In genomic region chr9:97991818-97992217, GRCh38 we compare ENCODE assay signal across 19 cellular contexts. TPM values are rescaled to one million over a fixed set of nuclear protein-coding genes. Genes with fewer than 3 reads are reported as not detected.
DNase-seq lines count a peak whose midpoint lies in the region; ATAC-seq and TF ChIP-seq lines count a peak whose summit lies in the region.
"Had no signal": no experiment of that assay in that cellular context is flagged by ENCODE, and none has a peak within 500 bp of the region (broad histone marks: within the 10 kb centered on the region; RNA-seq: fewer than 3 reads in every experiment).

No MANE protein-coding gene starts in this region.

- H3K79me2 ChIP-seq in DOHH2 (ENCODE audit: control insufficient read depth, low read length), result peaks cover 100% of the 10 kb centered on the region

- H3K4me1 Mint-ChIP-seq in activated CD8-positive, alpha-beta T cell treated with anti-CD3 and anti-CD28 coated beads for 36 hours (ENCODE audit: low read depth), result peaks cover 83% of the 10 kb centered on the region
- H3K4me1 Mint-ChIP-seq in naive thymus-derived CD8-positive, alpha-beta T cell, result peaks cover 39 to 84% (median 82%) of the 10 kb centered on the region in 4 donors

- no peak for DNase-seq in activated CD8-positive, alpha-beta T cell treated with anti-CD3 and anti-CD28 coated beads for 36 hours
- no peak for DNase-seq in naive thymus-derived CD8-positive, alpha-beta T cell
- DNase-seq: DMS79 treated with DMSO at 0.1 percent for 48 hours, foreskin fibroblast, MM.1S, NCI-H2029, NCI-H524, OCI-M1, substantia nigra had no signal

- CTCF ChIA-PET in activated CD8-positive, alpha-beta T cell treated with anti-CD3 and anti-CD28 coated beads for 36 hours (lab: Charles Lee), result interaction anchor here (0.9 to 2.8 kb wide), 5 partner anchors 13 to 68 kb away, joined by 3 to 11 read pairs (median 5); no protein-coding TSS in a partner anchor

- H3K9me3 ChIP-seq in DOHH2 (ENCODE audit: control insufficient read depth, insufficient read depth, low read length), result no peaks in the 10 kb centered on the region

- H3K4me2 ChIP-seq in DOHH2 (ENCODE audit: low read length), result peak overlapping the region; percentile 62

- POLR2A ChIA-PET in activated CD8-positive, alpha-beta T cell treated with anti-CD3 and anti-CD28 coated beads for 36 hours (lab: Charles Lee), result interaction anchor here (0.6 to 17.6 kb wide), 4 partner anchors 7 to 810 kb away, joined by 3 to 201 read pairs (median 40); partner anchors contain the start of genes ANP32B and NANS
- POLR2A ChIA-PET in naive thymus-derived CD8-positive, alpha-beta T cell (lab: Charles Lee), result interaction anchor here (0.8 to 2.2 kb wide), 3 partner anchors 8 to 11 kb away, joined by 3 to 15 read pairs (median 6); partner anchors contain the start of gene ANP32B

- no peaks in the 10 kb centered on the region for H3K9me2 ChIP-seq in DOHH2 (replicated peaks; ENCODE audit: control insufficient read depth, low read length)

- H3K27ac ChIP-seq in C4-2B (peak overlapping the region; percentile 21; the same call in 1 of the 2 replicates), DOHH2 (ENCODE audit: low read depth, low read length) (peak overlapping the region; percentile 44)

- peaks cover 74% of the 10 kb centered on the region for H4K20me1 ChIP-seq in DOHH2 (ENCODE audit: control insufficient read depth, insufficient read depth, low read depth, low read length)

- peaks cover 73% of the 10 kb centered on the region for H3K4me1 ChIP-seq in DOHH2 (ENCODE audit: control insufficient read depth, low read length)

- peaks cover 70% of the 10 kb centered on the region for H3K36me3 Mint-ChIP-seq in activated CD8-positive, alpha-beta T cell treated with anti-CD3 and anti-CD28 coated beads for 36 hours (ENCODE audit: low read depth)
- peaks cover 0 to 26% (median 4%) of the 10 kb centered on the region in 3 donors for H3K36me3 Mint-ChIP-seq in naive thymus-derived CD8-positive, alpha-beta T cell

- no peaks in the 10 kb centered on the region for H3K27me3 Mint-ChIP-seq in activated CD8-positive, alpha-beta T cell treated with anti-CD3 and anti-CD28 coated beads for 36 hours
- H3K27me3 Mint-ChIP-seq in naive thymus-derived CD8-positive, alpha-beta T cell, result no peaks in the 10 kb centered on the region

- peaks cover 91% of the 10 kb centered on the region for H3K36me3 ChIP-seq in DOHH2 (ENCODE audit: control insufficient read depth, low read length)

- peaks cover 33% of the 10 kb centered on the region for H3F3A ChIP-seq in DOHH2 (ENCODE audit: control insufficient read depth, insufficient read depth)

- intact Hi-C loops in activated CD8-positive, alpha-beta T cell treated with anti-CD3 and anti-CD28 coated beads for 36 hours (cut with micrococcal nuclease), result no loop called here

- no peaks in the 10 kb centered on the region for H3K27me3 ChIP-seq in DOHH2 (ENCODE audit: control insufficient read depth, low read length)

- ATAC-seq in activated CD8-positive, alpha-beta T cell treated with anti-CD3 and anti-CD28 coated beads for 36 hours, result peak; percentile 48
- ATAC-seq in naive thymus-derived CD8-positive, alpha-beta T cell, result peak in 1 of 2 donors; percentile 13
- no peak for ATAC-seq in GM21576 (IDR thresholded peaks at IDR 0.05; ENCODE audit: unreplicated experiment)
- no peak for ATAC-seq in GM21447 (IDR thresholded peaks at IDR 0.05; ENCODE audit: unreplicated experiment)
- ATAC-seq in HG03025 (IDR thresholded peaks at IDR 0.05; ENCODE audit: low FRiP score, unreplicated experiment), result no peak

- TF ChIP-seq CTCF in C4-2B (conservative IDR thresholded peaks at IDR 0.05), result no peak
- no peak for TF ChIP-seq CTCF in DOHH2 (IDR thresholded peaks at IDR 0.05; ENCODE audit: low read depth, low read length, poor library complexity, severe bottlenecking)
- no peak for TF ChIP-seq CTCF in activated CD8-positive, alpha-beta T cell treated with anti-CD3 and anti-CD28 coated beads for 36 hours (IDR thresholded peaks at IDR 0.05)

- H3K4me3 ChIP-seq in DOHH2 (ENCODE audit: low read length), result peak overlapping the region; percentile 32

- no peaks in the 10 kb centered on the region for H3K9me3 Mint-ChIP-seq in activated CD8-positive, alpha-beta T cell treated with anti-CD3 and anti-CD28 coated beads for 36 hours
- H3K9me3 Mint-ChIP-seq in naive thymus-derived CD8-positive, alpha-beta T cell, result no peaks in the 10 kb centered on the region

- H3K27ac Mint-ChIP-seq in activated CD8-positive, alpha-beta T cell treated with anti-CD3 and anti-CD28 coated beads for 36 hours, result peak overlapping the region; percentile 80
- H3K27ac Mint-ChIP-seq in naive thymus-derived CD8-positive, alpha-beta T cell, result peak overlapping the region; percentile 0 to 90 (median 70)

- H3K4me3 Mint-ChIP-seq in activated CD8-positive, alpha-beta T cell treated with anti-CD3 and anti-CD28 coated beads for 36 hours, result peak overlapping the region; percentile 39
- peak overlapping the region in 9 of 10 donors; percentile 1 to 68 (median 55) for H3K4me3 Mint-ChIP-seq in naive thymus-derived CD8-positive, alpha-beta T cell

RNA-seq across cellular contexts. Expression of gene ANP32B, which starts 8.7 kb away (rescaled TPM):
- total RNA-seq in activated CD8-positive, alpha-beta T cell treated with anti-CD3 and anti-CD28 coated beads for 36 hours, result 100 to 1,000 TPM; 374 to 389 TPM
- 100 to 1,000 TPM; 200 to 205 TPM for total RNA-seq in naive thymus-derived CD8-positive, alpha-beta T cell
- polyA plus RNA-seq in naive thymus-derived CD8-positive, alpha-beta T cell, result 100 to 1,000 TPM in 2 of 3 donors, 10 to 100 TPM in 1; 87.8 to 110 (median 108) TPM

RNA-seq across cellular contexts. Expression of gene HEMGN, which starts 53.8 kb away (rescaled TPM):
- total RNA-seq in activated CD8-positive, alpha-beta T cell treated with anti-CD3 and anti-CD28 coated beads for 36 hours, result 1 to 10 TPM; 1.2 to 1.4 TPM
- total RNA-seq in naive thymus-derived CD8-positive, alpha-beta T cell, result 1 to 10 TPM; 1.9 to 3.4 TPM
- polyA plus RNA-seq in naive thymus-derived CD8-positive, alpha-beta T cell, result 10 to 100 TPM in 1 of 3 donors, 1 to 10 TPM in 2; 7.6 to 11.0 (median 8.3) TPM
- total RNA-seq: astrocyte, H1, HT1080, SK-MEL-5 had no signal
- polyA plus RNA-seq: H1, neural cell had no signal
